Comparison of ENCODE assay signal across 25 cellular contexts in the genomic region with DNA sequence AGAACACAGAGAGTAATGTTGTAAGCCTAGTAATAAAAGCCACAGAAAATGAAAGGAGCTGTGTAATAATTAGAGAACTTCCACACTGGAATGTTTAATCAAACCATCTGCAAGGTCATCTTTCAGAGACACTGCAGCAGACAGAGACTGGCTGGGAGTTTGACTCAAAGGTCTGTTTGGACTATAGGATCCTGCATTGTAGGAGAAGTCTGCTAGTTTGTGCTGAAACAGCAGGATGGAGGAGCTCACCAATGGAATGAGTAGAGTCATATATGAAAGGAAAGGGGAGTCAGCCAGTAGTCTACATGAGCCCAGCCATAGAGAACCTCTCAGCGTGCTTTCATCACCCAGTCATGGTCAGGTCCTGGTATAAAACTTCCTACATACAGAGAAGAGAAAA. TPM values are rescaled to one million over a fixed set of nuclear protein-coding genes. Genes with fewer than 3 reads are reported as not detected.
DNase-seq lines count a peak whose midpoint lies in the region; ATAC-seq, FAIRE-seq and TF ChIP-seq lines count a peak whose summit lies in the region.
"Had no signal": no experiment of that assay in that cellular context is flagged by ENCODE, and none has a peak within 500 bp of the region (broad histone marks: within the 10 kb centered on the region; RNA-seq: fewer than 3 reads in every experiment).

No MANE protein-coding gene starts in this region.

- H3K27ac ChIP-seq in C4-2B, result peak overlapping the region; percentile 52; the same call in 1 of the 2 replicates
- H3K27ac ChIP-seq in colonic mucosa, result peak overlapping the region; percentile 24
- peak overlapping the region in 1 of 2 donors; percentile 55 for H3K27ac ChIP-seq in small intestine (ENCODE audit: low read depth in 1 of 2, low read length in 1 of 2)
- no peak overlapping the region for H3K27ac ChIP-seq in suprapubic skin
- H3K27ac ChIP-seq: HL-60 had no signal

- H3K9me3 ChIP-seq in colonic mucosa (no peaks in the 10 kb centered on the region), small intestine (ENCODE audit: control insufficient read depth, low read depth) (no peaks in the 10 kb centered on the region), suprapubic skin (no peaks in the 10 kb centered on the region)
- H3K9me3 ChIP-seq: BE2C, Caco-2 had no signal

- H3K9me3 Mint-ChIP-seq in Calu3 (ENCODE audit: low read depth, unreplicated experiment), result no peaks in the 10 kb centered on the region
- H3K9me3 Mint-ChIP-seq: CD4-positive, alpha-beta T cell had no signal

- 47 to 58% (median 52%) methylated on average over 1 of the region's 1 CpG for WGBS in small intestine, 3 donors
- 67% methylated on average over 1 of the region's 1 CpG for WGBS in suprapubic skin

- H3K4me1 Mint-ChIP-seq in Calu3 (ENCODE audit: low read depth, unreplicated experiment), result peaks cover 64% of the 10 kb centered on the region

- peaks cover 11% of the 10 kb centered on the region for H3K36me3 Mint-ChIP-seq in Calu3 (ENCODE audit: insufficient read depth, unreplicated experiment)

- TF ChIP-seq POLR2A in suprapubic skin (IDR thresholded peaks at IDR 0.05), result no peak

- H3K27me3 ChIP-seq in colonic mucosa (no peaks in the 10 kb centered on the region), small intestine (ENCODE audit: control insufficient read depth in 2 of 2, insufficient read depth in 2 of 2, low read length in 2 of 2) (no peaks in the 10 kb centered on the region), suprapubic skin (no peaks in the 10 kb centered on the region)
- H3K27me3 ChIP-seq: BE2C had no signal

- TF ChIP-seq CTCF in C4-2B (conservative IDR thresholded peaks at IDR 0.05) (no peak), Calu3 (IDR thresholded peaks at IDR 0.05; ENCODE audit: unreplicated experiment) (no peak), colonic mucosa (IDR thresholded peaks at IDR 0.05) (no peak), suprapubic skin (IDR thresholded peaks at IDR 0.05) (no peak)

- H3K36me3 ChIP-seq in colonic mucosa (no peaks in the 10 kb centered on the region), small intestine (ENCODE audit: control insufficient read depth in 2 of 2, insufficient read depth in 2 of 2, low read length in 2 of 2) (no peaks in the 10 kb centered on the region), suprapubic skin (no peaks in the 10 kb centered on the region)
- H3K36me3 ChIP-seq: BE2C had no signal

- TF ChIP-seq EP300 in suprapubic skin (IDR thresholded peaks at IDR 0.05), result no peak

- BruUV-seq in Calu3 (replicated peaks; lab: Mats Ljungman, UMichigan), result no TSS peak

- no peak for ATAC-seq in HG02588 (IDR thresholded peaks at IDR 0.05; ENCODE audit: unreplicated experiment)
- ATAC-seq: HCT116, K562 had no signal

- CTCF ChIA-PET in Calu3 (lab: Charles Lee), result no interaction called here

- H3K4me1 ChIP-seq in colonic mucosa (no peaks in the 10 kb centered on the region), small intestine (ENCODE audit: control insufficient read depth in 2 of 2, insufficient read depth in 1 of 2, low read depth in 1 of 2, low read length in 1 of 2) (no peaks in the 10 kb centered on the region), suprapubic skin (no peaks in the 10 kb centered on the region)
- H3K4me1 ChIP-seq: BE2C had no signal

- DNase-seq in Calu3 (no peak), colonic mucosa (no peak), small intestine (peak; percentile 50), suprapubic skin (ENCODE audit: low spot score in 2 of 2) (no peak)
- DNase-seq: ACHN; BE2C; C1 segment of cervical spinal cord; Caco-2; CD4-positive, alpha-beta T cell; DMS153; DMS79; GDM1; GOT3; H7; IMR-90 had no signal

- no peak overlapping the region for H3K4me3 Mint-ChIP-seq in Calu3 (ENCODE audit: low read depth, unreplicated experiment)
- H3K4me3 Mint-ChIP-seq: CD4-positive, alpha-beta T cell had no signal

- H3K9ac ChIP-seq in colonic mucosa (ENCODE audit: low read depth in 2 of 2, low read length in 2 of 2), result no peak overlapping the region

- H3K4me3 ChIP-seq in colonic mucosa, result no peak overlapping the region
- no peak overlapping the region for H3K4me3 ChIP-seq in small intestine (ENCODE audit: low read depth in 1 of 2, low read length in 2 of 2)
- H3K4me3 ChIP-seq in suprapubic skin, result no peak overlapping the region
- H3K4me3 ChIP-seq: K562 had no signal

- H3K27me3 Mint-ChIP-seq in Calu3 (ENCODE audit: unreplicated experiment), result no peaks in the 10 kb centered on the region

- no peak for FAIRE-seq in small intestine (lab: Jason Lieb, UNC)
- FAIRE-seq: A204.1, GM12892, GM18507, K562 had no signal

- intact Hi-C loops in Calu3 (cut with micrococcal nuclease; ENCODE audit: unreplicated experiment) (no loop called here), colonic mucosa (cut with DNase I) (no loop called here)

- peak overlapping the region; percentile 85 for H3K27ac Mint-ChIP-seq in Calu3 (ENCODE audit: unreplicated experiment)
- H3K27ac Mint-ChIP-seq: CD4-positive, alpha-beta T cell had no signal

RNA-seq across cellular contexts. Expression of a gene that starts 4.5 kb away (rescaled TPM):
- total RNA-seq in Calu3 (2022), result 25.3 and 46.7 TPM in 2 replicates
- 10 to 100 TPM; 19.5 to 38.7 TPM for total RNA-seq in colonic mucosa
- polyA plus RNA-seq in small intestine, result 100 to 1,000 TPM in 1 of 3 donors, 10 to 100 TPM in 2; 42.0 to 104 (median 92.9) TPM
- under 1 TPM; 0.49 to 0.97 (median 0.85) TPM for total RNA-seq in suprapubic skin
- total RNA-seq: CD4-positive, alpha-beta T cell; Daoy; HT1080; IMR-90 had no signal
- polyA plus RNA-seq: IMR-90 had no signal

RNA-seq across cellular contexts. Expression of a gene that starts 59.4 kb away (rescaled TPM):
- 35.3 and 61.4 TPM in 2 replicates for total RNA-seq in Calu3 (2022)
- under 1 TPM in 1 of 2 donors, not detected in 1; 0.35 TPM for total RNA-seq in colonic mucosa
- under 1 TPM in 2 of 3 donors, not detected in 1; 0.52 to 0.81 TPM for polyA plus RNA-seq in small intestine
- total RNA-seq in suprapubic skin, result under 1 TPM in 2 of 4 donors, not detected in 2; 0.48 to 0.51 TPM
- total RNA-seq: HT1080 had no signal

Comparison
In these comparisons a context has a peak if more than half of its experiments do, and no peak if none do; other contexts are left out.
1. RNA of a gene that starts 4.5 kb away (total RNA-seq): 19.5 to 38.7 TPM in colonic mucosa and 25.3 to 46.7 TPM in Calu3; 0.49 to 0.97 TPM in suprapubic skin; every median in the first group is over 10 times any median in the second.
2. RNA of a gene that starts 59.4 kb away (total RNA-seq): 35.3 to 61.4 TPM in Calu3; 0.48 to 0.51 TPM in suprapubic skin and 0.35 TPM in colonic mucosa; every median in the first group is over 10 times any median in the second.